Comparison of ENCODE assay signal across 15 cellular contexts in the genomic region with DNA sequence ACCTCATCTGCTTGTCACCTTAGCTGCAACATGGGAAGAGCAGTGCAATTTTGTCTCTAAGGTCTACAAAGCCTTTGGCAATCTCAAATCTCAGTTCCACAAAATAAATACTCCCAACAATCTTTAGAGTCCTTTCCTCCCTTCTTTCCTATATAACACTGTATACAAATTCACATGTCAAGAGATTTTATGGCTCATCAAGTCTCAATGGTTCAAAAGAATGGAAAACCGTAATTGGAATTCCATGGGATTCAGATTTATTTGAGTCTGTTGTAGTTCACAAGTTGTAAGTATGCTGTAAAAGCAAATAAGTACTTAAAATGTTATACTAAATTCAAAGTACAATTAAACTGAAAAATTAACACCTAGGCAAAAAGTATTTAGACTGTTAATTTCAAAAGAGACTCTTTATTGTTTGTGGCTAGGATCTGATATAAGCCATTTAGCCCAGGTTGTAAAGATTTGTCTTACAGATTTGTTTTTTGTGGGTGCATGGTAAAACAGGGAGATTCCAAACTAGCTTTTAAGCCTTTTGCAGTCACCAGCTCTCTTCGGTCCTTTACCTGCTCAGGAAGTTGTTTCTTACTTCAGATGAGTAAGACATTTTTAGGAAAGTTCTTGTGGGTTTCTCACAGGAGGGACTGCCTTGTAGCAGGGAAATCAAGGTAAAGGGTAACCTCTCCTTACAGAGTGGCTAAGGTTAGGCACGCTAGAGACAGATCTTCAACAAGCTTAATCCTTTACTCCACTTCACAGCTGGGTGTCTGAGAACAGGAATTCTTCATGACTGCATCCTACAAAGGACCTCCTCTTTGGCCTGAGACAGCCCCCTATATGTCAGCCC. TPM values are rescaled to one million over a fixed set of nuclear protein-coding genes. Genes with fewer than 3 reads are reported as not detected.
DNase-seq lines count a peak whose midpoint lies in the region; ATAC-seq, FAIRE-seq and TF ChIP-seq lines count a peak whose summit lies in the region.
"Had no signal": no experiment of that assay in that cellular context is flagged by ENCODE, and none has a peak within 500 bp of the region (broad histone marks: within the 10 kb centered on the region; RNA-seq: fewer than 3 reads in every experiment).

No MANE protein-coding gene starts in this region.

- peak; percentile 57 for FAIRE-seq in H54 (lab: Jason Lieb, UNC)

- H3K27me3 ChIP-seq in CD4-positive, alpha-beta T cell (ENCODE audit: control insufficient read depth, insufficient read depth, low read length): no peaks in the 10 kb centered on the region
- no peaks in the 10 kb centered on the region; the same call in 1 of the 2 replicates for H3K27me3 ChIP-seq in H9 (ENCODE audit: insufficient read depth, low read length)

- H4K8ac ChIP-seq in H9 (replicated peaks; ENCODE audit: insufficient read length, low read depth, low read length): no peak overlapping the region

- CTCF ChIA-PET in CD4-positive, alpha-beta T cell (lab: Charles Lee): interaction anchor here (1.1 kb wide), 1 partner anchor 18 kb away, joined by 3 read pairs; no protein-coding TSS in a partner anchor

- no peaks in the 10 kb centered on the region for H4K20me1 ChIP-seq in H9 (ENCODE audit: control insufficient read depth, insufficient read depth, insufficient read length)

- no peak overlapping the region for H2BK5ac ChIP-seq in H9 (ENCODE audit: insufficient read length, low read length)

- H2AFZ ChIP-seq in H9 (ENCODE audit: low read length): no peak overlapping the region

- H3K23me2 ChIP-seq in H9 (ENCODE audit: insufficient read length, low read depth, low read length, poor library complexity, severe bottlenecking): no peaks in the 10 kb centered on the region

- WGBS in H9 (ENCODE audit: extremely low coverage, insufficient read length, low lambda C conversion rate): no CpG with 5 or more reads among the region's 3 CpGs

- no peak overlapping the region for H3K4me3 Mint-ChIP-seq in CD4-positive, alpha-beta T cell
- H3K4me3 Mint-ChIP-seq in chondrocyte (ENCODE audit: unreplicated experiment) (peak overlapping the region; percentile 35), nephron progenitor cell (no peak overlapping the region), H9 (no peak overlapping the region)

- no peak for TF ChIP-seq CTCF in CD4-positive, alpha-beta T cell (IDR thresholded peaks at IDR 0.05)
- TF ChIP-seq CTCF in chondrocyte (IDR thresholded peaks at IDR 0.05): no peak
- no peak for TF ChIP-seq CTCF in nephron progenitor cell (IDR thresholded peaks at IDR 0.05)
- TF ChIP-seq CTCF in H9 (conservative IDR thresholded peaks at IDR 0.05): no peak

- no peak overlapping the region for H2BK120ac ChIP-seq in H9 (ENCODE audit: low read depth, low read length, poor library complexity, severe bottlenecking)

- ATAC-seq in CD4-positive, alpha-beta T cell (ENCODE audit: poor library complexity): peak; percentile 30
- ATAC-seq: activated CD4-positive, CD25-positive, alpha-beta regulatory T cell treated with anti-CD3 and anti-CD28 coated beads, Interleukin-2, amount 50 U/mL, for 24 hours; right cardiac atrium had no signal

- no peaks in the 10 kb centered on the region for H3K79me1 ChIP-seq in H9 (ENCODE audit: insufficient read depth, low read depth, low read length, poor library complexity, severe bottlenecking)

- H3K4me2 ChIP-seq in H9 (ENCODE audit: insufficient read depth, insufficient read length, low read length): no peak overlapping the region

- no peaks in the 10 kb centered on the region for H3K36me3 Mint-ChIP-seq in CD4-positive, alpha-beta T cell (ENCODE audit: low read depth)
- H3K36me3 Mint-ChIP-seq in chondrocyte (ENCODE audit: low read depth): peaks cover 29% of the 10 kb centered on the region
- H3K36me3 Mint-ChIP-seq in nephron progenitor cell (ENCODE audit: low read depth): peaks cover 20% of the 10 kb centered on the region
- peaks cover 2 to 3% (median 3%) of the 10 kb centered on the region in 3 experiments; a peak in 6 of 7 replicates for H3K36me3 Mint-ChIP-seq in H9 (ENCODE audit: insufficient read depth in 1 of 3, low read depth in 3 of 3)

- no peak overlapping the region for H4K5ac ChIP-seq in H9 (ENCODE audit: insufficient read length, low read depth, low read length)

- H3K23ac ChIP-seq in H9 (ENCODE audit: insufficient read length, low read depth, low read length): no peak overlapping the region

- H3K9ac ChIP-seq in H9 (ENCODE audit: extremely low read depth, insufficient read length, low read length): no peak overlapping the region

- no peak overlapping the region for H4K91ac ChIP-seq in H9 (ENCODE audit: insufficient read length, low read depth, low read length)

- no peak overlapping the region for H3K27ac ChIP-seq in CD4-positive, alpha-beta T cell (ENCODE audit: low read depth, low read length)
- H3K27ac ChIP-seq in H9 (ENCODE audit: insufficient read length, low read depth, low read length): no peak overlapping the region
- H3K27ac ChIP-seq: SK-N-MC had no signal

- no peak overlapping the region for H3K18ac ChIP-seq in H9 (ENCODE audit: insufficient read length, low read depth, low read length)

- no peak for DNase-seq in CD4-positive, alpha-beta T cell
- DNase-seq in H54 (ENCODE audit: insufficient read length, low spot score) (no peak), chondrocyte (ENCODE audit: low spot score) (no peak), nephron progenitor cell (no peak), DMS79 treated with DMSO at 0.1 percent for 48 hours (lab: John Stamatoyannopoulos, UW) (no peak), epidermal melanocyte (ENCODE audit: insufficient read length, low spot score) (no peak), NCI-H2107 (lab: John Stamatoyannopoulos, UW) (no peak), H9 (no peak)
- DNase-seq: activated gamma-delta T cell, C1 segment of cervical spinal cord, caudate nucleus, NCI-H2081 treated with DMSO at 0.1 percent for 48 hours, right cardiac atrium had no signal

- intact Hi-C loops in CD4-positive, alpha-beta T cell (cut with DNase I, micrococcal nuclease): no loop called here

- no peak overlapping the region for H3K56ac ChIP-seq in H9 (ENCODE audit: insufficient read length, low read depth, low read length)

- no peak overlapping the region for H2BK12ac ChIP-seq in H9 (ENCODE audit: insufficient read length, low read depth, low read length)

- peaks cover 3% of the 10 kb centered on the region; the same call in 1 of the 2 replicates for H3K4me1 ChIP-seq in H9 (ENCODE audit: insufficient read depth, low read length)

- H3T11ph ChIP-seq in H9 (ENCODE audit: low read length): no peak overlapping the region

- H3K27ac Mint-ChIP-seq in CD4-positive, alpha-beta T cell: no peak overlapping the region
- peak overlapping the region; percentile 96 for H3K27ac Mint-ChIP-seq in chondrocyte (ENCODE audit: unreplicated experiment)
- H3K27ac Mint-ChIP-seq in nephron progenitor cell: peak overlapping the region; percentile 83
- no peak overlapping the region for H3K27ac Mint-ChIP-seq in H9

- POLR2A ChIA-PET in CD4-positive, alpha-beta T cell (lab: Charles Lee): no interaction called here

- H3K4me1 Mint-ChIP-seq in CD4-positive, alpha-beta T cell (ENCODE audit: low read depth): peaks cover 46% of the 10 kb centered on the region
- H3K4me1 Mint-ChIP-seq in chondrocyte (ENCODE audit: low read depth) (peaks cover 97% of the 10 kb centered on the region), nephron progenitor cell (peaks cover 70% of the 10 kb centered on the region), H9 (peaks cover 4 to 6% of the 10 kb centered on the region in 2 experiments)

- no peaks in the 10 kb centered on the region for H3K79me2 ChIP-seq in H9 (ENCODE audit: insufficient read depth, low read length)

- H3K14ac ChIP-seq in H9 (ENCODE audit: insufficient read depth, low read length): no peak overlapping the region

- no peak overlapping the region for H2AK5ac ChIP-seq in H9 (ENCODE audit: insufficient read length, low read length)

- no peaks in the 10 kb centered on the region for H3K9me3 ChIP-seq in CD4-positive, alpha-beta T cell (ENCODE audit: control insufficient read depth, low read length)
- H3K9me3 ChIP-seq in H9 (ENCODE audit: control insufficient read depth, low read depth, low read length): no peaks in the 10 kb centered on the region

- H3K4ac ChIP-seq in H9 (ENCODE audit: low read depth, low read length): no peak overlapping the region

- no peak for TF ChIP-seq POLR2A in H54 (IDR thresholded peaks at IDR 0.05; ENCODE audit: low read depth, low read length)

- H2BK15ac ChIP-seq in H9 (ENCODE audit: low read depth, low read length): no peak overlapping the region

- no peak overlapping the region for H2BK20ac ChIP-seq in H9 (ENCODE audit: low read depth, low read length, poor library complexity, severe bottlenecking)

- no peaks in the 10 kb centered on the region for H3K27me3 Mint-ChIP-seq in CD4-positive, alpha-beta T cell
- H3K27me3 Mint-ChIP-seq in chondrocyte (ENCODE audit: low read depth) (no peaks in the 10 kb centered on the region), nephron progenitor cell (ENCODE audit: low read depth, poor library complexity) (peaks cover 6% of the 10 kb centered on the region), H9 (ENCODE audit: low read depth) (peaks cover 71% of the 10 kb centered on the region)

- H3K9me3 Mint-ChIP-seq in CD4-positive, alpha-beta T cell: no peaks in the 10 kb centered on the region
- no peaks in the 10 kb centered on the region for H3K9me3 Mint-ChIP-seq in chondrocyte (ENCODE audit: low read depth)
- H3K9me3 Mint-ChIP-seq in nephron progenitor cell: peaks cover 2% of the 10 kb centered on the region
- peaks cover 0 to 3% of the 10 kb centered on the region in 2 experiments; a peak in 2 of 5 replicates for H3K9me3 Mint-ChIP-seq in H9

RNA-seq across cellular contexts. Expression of a gene that starts 50.2 kb away (rescaled TPM):
- 10 to 100 TPM; 12.2 TPM for total RNA-seq in CD4-positive, alpha-beta T cell
- total RNA-seq in chondrocyte: 19.5 to 57.6 TPM (median 22.3 TPM) in 3 replicates
- total RNA-seq in H9 (2021): 60.3 and 61.8 TPM in 2 replicates

Comparison
In these comparisons a context has a peak if more than half of its experiments do, and no peak if none do; other contexts are left out.
1. H3K27ac Mint-ChIP-seq: peak in chondrocyte (single experiment) and nephron progenitor cell (single experiment); none in CD4-positive, alpha-beta T cell (single experiment) and H9 (0 of 3).